ENCODE assay signal across 8 cellular contexts in the genomic region with DNA sequence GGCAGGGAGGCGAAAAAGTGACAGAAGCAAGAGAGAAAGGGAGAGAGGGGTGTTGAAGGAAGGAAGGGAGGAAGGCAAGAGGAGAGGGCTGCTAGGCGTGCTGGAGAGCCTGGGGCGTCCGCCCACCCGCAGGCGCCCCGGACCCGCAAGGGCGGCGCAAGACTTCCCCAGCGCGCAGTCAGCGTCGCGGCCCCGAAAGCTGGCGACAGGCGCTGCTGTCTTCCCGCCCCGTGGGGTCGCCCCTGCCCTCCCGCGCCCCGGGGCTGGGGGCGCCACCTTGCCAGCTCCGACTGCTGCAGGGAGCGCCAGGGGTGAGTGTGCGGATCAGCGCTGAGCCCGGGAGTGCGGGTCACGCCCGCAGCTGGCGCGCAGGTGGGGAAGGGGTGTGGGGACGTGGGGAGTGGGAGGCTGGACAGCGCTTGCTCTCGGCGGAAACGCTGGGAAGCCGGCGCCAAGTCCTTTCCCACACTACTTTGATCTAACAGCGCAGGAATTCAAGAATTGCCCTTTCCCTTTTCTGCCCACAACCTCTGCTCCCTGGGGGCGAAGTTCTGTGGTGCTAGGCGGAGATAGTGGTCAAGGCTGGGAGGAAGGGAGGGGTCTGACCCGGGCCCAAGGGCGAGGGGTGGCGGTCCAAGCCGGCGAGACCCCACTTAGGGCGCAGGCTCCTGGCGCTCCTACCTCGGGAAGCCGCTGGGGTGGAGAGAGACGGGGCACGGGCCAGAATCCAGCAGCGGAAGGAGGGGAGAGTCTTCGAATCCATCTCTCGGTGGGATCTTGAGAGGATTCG. TPM values are rescaled to one million over a fixed set of nuclear protein-coding genes. Genes with fewer than 3 reads are reported as not detected.
A peak's percentile ranks its signal among the peaks of the same experiment; 100 is the strongest.
DNase-seq lines count a peak whose midpoint lies in the region; ATAC-seq and TF ChIP-seq lines count a peak whose summit lies in the region.

A gene (plus strand): TSS at position 175 of the 790 bp plus-strand sequence.

- BruUV-seq in Panc1 (replicated peaks; lab: Mats Ljungman, UMichigan) (no TSS peak), PC-9 (replicated peaks; lab: Mats Ljungman, UMichigan) (no TSS peak)

- H2AK5ac ChIP-seq in neuronal stem cell (ENCODE audit: low read depth, low read length): no peak within 1 kb of the TSS

- H3K9me3 ChIP-seq in ES-I3 (ENCODE audit: control insufficient read depth, insufficient read depth, low read length): no peaks in the 10 kb centered on the region
- H3K9me3 ChIP-seq in Panc1 (ENCODE audit: control insufficient read depth, insufficient read depth, low read depth, low read length): no peaks in the 10 kb centered on the region
- no peaks in the 10 kb centered on the region for H3K9me3 ChIP-seq in esophagus squamous epithelium
- no peaks in the 10 kb centered on the region for H3K9me3 ChIP-seq in neuronal stem cell (replicated peaks in 1 of 2; ENCODE audit: control insufficient read depth in 2 of 2, insufficient read depth in 1 of 2, low read depth in 1 of 2, low read length in 2 of 2)
- H3K9me3 ChIP-seq in PC-9 (ENCODE audit: insufficient read depth, low read depth): no peaks in the 10 kb centered on the region

- intact Hi-C loops in Panc1 (cut with micrococcal nuclease; ENCODE audit: unreplicated experiment): no loop called here
- intact Hi-C loops in esophagus squamous epithelium (cut with DNase I): no loop called here
- intact Hi-C loops in PC-9 (cut with micrococcal nuclease; ENCODE audit: unreplicated experiment): no loop called here

- H4K8ac ChIP-seq in neuronal stem cell (ENCODE audit: low read depth, low read length): no peak within 1 kb of the TSS

- H3K18ac ChIP-seq in neuronal stem cell (ENCODE audit: low read length): peak within 1 kb of the TSS; percentile 83

- DNase-seq in Panc1 (ENCODE audit: low read depth, low spot score) (no peak), esophagus squamous epithelium (lab: John Stamatoyannopoulos, UW) (no peak), neuronal stem cell (ENCODE audit: low spot score) (peak; percentile 43), NCI-H2196 treated with DMSO at 0.1 percent for 48 hours (lab: John Stamatoyannopoulos, UW; ENCODE audit: unreplicated experiment) (no peak), PC-9 (no peak), MV-4-11 (lab: John Stamatoyannopoulos, UW) (no peak)

- no peak within 1 kb of the TSS for H2BK15ac ChIP-seq in neuronal stem cell (ENCODE audit: low read length)

- H2BK12ac ChIP-seq in neuronal stem cell (ENCODE audit: low read length): no peak within 1 kb of the TSS

- H3K27ac ChIP-seq in Panc1 (ENCODE audit: low read length) (no peak within 1 kb of the TSS), esophagus squamous epithelium (peak within 1 kb of the TSS in 3 of 4 donors; percentile 27 to 78 (median 51)), neuronal stem cell (replicated peaks; ENCODE audit: low read length) (no peak within 1 kb of the TSS), PC-9 (no peak within 1 kb of the TSS)

- CTCF ChIA-PET in Panc1 (lab: Charles Lee) (no interaction called here), PC-9 (lab: Charles Lee) (no interaction called here)

- H3K79me2 ChIP-seq in PC-9 (ENCODE audit: low read depth): no peaks in the 10 kb centered on the region

- peak within 1 kb of the TSS; percentile 61 for H3K9ac ChIP-seq in ES-I3 (ENCODE audit: low read depth, low read length)
- peak within 1 kb of the TSS; percentile 84 for H3K9ac ChIP-seq in neuronal stem cell (ENCODE audit: low read depth, low read length, poor library complexity)

- peak within 1 kb of the TSS; percentile 86 for H2AFZ ChIP-seq in neuronal stem cell (ENCODE audit: low read length)
- H2AFZ ChIP-seq in PC-9: no peak within 1 kb of the TSS

- H3K14ac ChIP-seq in neuronal stem cell (ENCODE audit: low read length): peak within 1 kb of the TSS; percentile 56

- peak within 1 kb of the TSS; percentile 89 for H3K4me2 ChIP-seq in neuronal stem cell (ENCODE audit: insufficient read depth, low read length, poor library complexity, severe bottlenecking)
- H3K4me2 ChIP-seq in PC-9: no peak within 1 kb of the TSS

- TF ChIP-seq CTCF in Panc1 (IDR thresholded peaks at IDR 0.05): no peak
- TF ChIP-seq CTCF in esophagus squamous epithelium (IDR thresholded peaks at IDR 0.05): no peak
- TF ChIP-seq CTCF in PC-9 (conservative IDR thresholded peaks at IDR 0.05): no peak

- no peaks in the 10 kb centered on the region for H4K20me1 ChIP-seq in PC-9 (ENCODE audit: insufficient read depth)

- no peak within 1 kb of the TSS for H3K23ac ChIP-seq in neuronal stem cell (ENCODE audit: low read depth, low read length, poor library complexity)

- H3K79me1 ChIP-seq in neuronal stem cell (ENCODE audit: low read depth, low read length): no peaks in the 10 kb centered on the region

- H3K36me3 ChIP-seq in ES-I3 (ENCODE audit: insufficient read depth, low read length): no peaks in the 10 kb centered on the region
- H3K36me3 ChIP-seq in Panc1 (ENCODE audit: control insufficient read depth, insufficient read depth, low read length): no peaks in the 10 kb centered on the region
- H3K36me3 ChIP-seq in esophagus squamous epithelium: no peaks in the 10 kb centered on the region
- no peaks in the 10 kb centered on the region for H3K36me3 ChIP-seq in neuronal stem cell (replicated peaks in 1 of 2; ENCODE audit: control insufficient read depth in 2 of 2, insufficient read depth in 2 of 2, low read length in 2 of 2)
- H3K36me3 ChIP-seq in PC-9 (ENCODE audit: low read depth): no peaks in the 10 kb centered on the region

- no peaks in the 10 kb centered on the region for H3K9me2 ChIP-seq in PC-9 (ENCODE audit: insufficient read depth)

- no peak for TF ChIP-seq POLR2A in esophagus squamous epithelium (IDR thresholded peaks at IDR 0.05)

- H3K27me3 ChIP-seq in Panc1 (ENCODE audit: control insufficient read depth, insufficient read depth, low read length) (no peaks in the 10 kb centered on the region), esophagus squamous epithelium (peaks cover 0 to 46% (median 0%) of the 10 kb centered on the region in 4 donors), neuronal stem cell (ENCODE audit: control insufficient read depth in 3 of 3, insufficient read depth in 3 of 3, low read depth in 1 of 3, low read length in 3 of 3) (peaks cover 5 to 50% (median 22%) of the 10 kb centered on the region in 3 experiments), PC-9 (ENCODE audit: insufficient read depth, low read depth) (no peaks in the 10 kb centered on the region)

- no peaks in the 10 kb centered on the region for H3F3A ChIP-seq in PC-9 (ENCODE audit: insufficient read depth, low read depth)

- WGBS in esophagus squamous epithelium, 2 donors: 6 to 10% methylated on average over 28 to 37 of the region's 60 CpGs
- WGBS in neuronal stem cell (ENCODE audit: extremely low coverage in 2 of 2, insufficient read length in 2 of 2, insufficient replicate concordance in 1 of 2), 2 donors: no CpG with 5 or more reads among the region's 60 CpGs

- POLR2A ChIA-PET in Panc1 (lab: Charles Lee) (no interaction called here), PC-9 (lab: Charles Lee; ENCODE audit: unreplicated experiment) (no interaction called here)

- H3K4me3 ChIP-seq in Panc1 (ENCODE audit: low read depth in 2 of 2, low read length in 2 of 2): peak within 1 kb of the TSS; percentile 35 to 47
- peak within 1 kb of the TSS in 3 of 4 donors; percentile 29 to 61 (median 40) for H3K4me3 ChIP-seq in esophagus squamous epithelium
- peak within 1 kb of the TSS in 1 of 2 donors; percentile 74 for H3K4me3 ChIP-seq in neuronal stem cell (ENCODE audit: low read length in 2 of 2)
- no peak within 1 kb of the TSS for H3K4me3 ChIP-seq in PC-9

- H3K4me1 ChIP-seq in ES-I3 (ENCODE audit: insufficient read depth, low read length) (no peaks in the 10 kb centered on the region; the same call in 1 of the 2 replicates), Panc1 (ENCODE audit: control insufficient read depth, insufficient read depth, low read length) (no peaks in the 10 kb centered on the region), esophagus squamous epithelium (peaks cover 4 to 14% (median 7%) of the 10 kb centered on the region in 3 donors), neuronal stem cell (ENCODE audit: control insufficient read depth in 2 of 2, insufficient read depth in 1 of 2, low read depth in 1 of 2, low read length in 2 of 2) (peaks cover 0 to 2% of the 10 kb centered on the region in 2 donors), PC-9 (replicated peaks; ENCODE audit: insufficient read depth) (no peaks in the 10 kb centered on the region)

- no peak within 1 kb of the TSS for H3K4ac ChIP-seq in neuronal stem cell (ENCODE audit: low read length)

- ATAC-seq in Panc1 (no peak; the same call in 1 of the 2 replicates), HG02623 (IDR thresholded peaks at IDR 0.05; ENCODE audit: unreplicated experiment) (no peak)

- in situ Hi-C loops in Panc1 (cut with HindIII; ENCODE audit: low pct_unique_long_range_greater_than_20kb, low sequenced_read_pairs): no loop called here

- H2BK120ac ChIP-seq in neuronal stem cell (ENCODE audit: low read depth, low read length): no peak within 1 kb of the TSS

- peak within 1 kb of the TSS; percentile 13 for H2BK5ac ChIP-seq in neuronal stem cell (ENCODE audit: low read length)

- no peak within 1 kb of the TSS for H4K91ac ChIP-seq in neuronal stem cell (ENCODE audit: low read depth, low read length, poor library complexity)

RNA-seq across cellular contexts. Expression of the gene that starts here (rescaled TPM):
- total RNA-seq in Panc1 (2021; ENCODE audit: unreplicated experiment) (not detected), esophagus squamous epithelium (under 1 TPM in 3 of 4 donors, not detected in 1; 0.19 to 0.26 (median 0.26) TPM), PC-9 (2021) (not detected in 2 replicates)
- polyA plus RNA-seq in Panc1 (2012; ENCODE audit: insufficient read length): not detected
- polyA plus RNA-seq in neuronal stem cell (2013, experiment 1 of 2): 0.01 TPM
- not detected for polyA plus RNA-seq in neuronal stem cell (2013, experiment 2 of 2)

Comparison
In these comparisons a context has a peak if more than half of its experiments do, and no peak if none do; other contexts are left out.
1. H3K27ac ChIP-seq: peak in esophagus squamous epithelium (3 of 4); none in Panc1 (single experiment), neuronal stem cell (single experiment) and PC-9 (single experiment).